ENCODE assay signal across 12 cellular contexts in the genomic region with DNA sequence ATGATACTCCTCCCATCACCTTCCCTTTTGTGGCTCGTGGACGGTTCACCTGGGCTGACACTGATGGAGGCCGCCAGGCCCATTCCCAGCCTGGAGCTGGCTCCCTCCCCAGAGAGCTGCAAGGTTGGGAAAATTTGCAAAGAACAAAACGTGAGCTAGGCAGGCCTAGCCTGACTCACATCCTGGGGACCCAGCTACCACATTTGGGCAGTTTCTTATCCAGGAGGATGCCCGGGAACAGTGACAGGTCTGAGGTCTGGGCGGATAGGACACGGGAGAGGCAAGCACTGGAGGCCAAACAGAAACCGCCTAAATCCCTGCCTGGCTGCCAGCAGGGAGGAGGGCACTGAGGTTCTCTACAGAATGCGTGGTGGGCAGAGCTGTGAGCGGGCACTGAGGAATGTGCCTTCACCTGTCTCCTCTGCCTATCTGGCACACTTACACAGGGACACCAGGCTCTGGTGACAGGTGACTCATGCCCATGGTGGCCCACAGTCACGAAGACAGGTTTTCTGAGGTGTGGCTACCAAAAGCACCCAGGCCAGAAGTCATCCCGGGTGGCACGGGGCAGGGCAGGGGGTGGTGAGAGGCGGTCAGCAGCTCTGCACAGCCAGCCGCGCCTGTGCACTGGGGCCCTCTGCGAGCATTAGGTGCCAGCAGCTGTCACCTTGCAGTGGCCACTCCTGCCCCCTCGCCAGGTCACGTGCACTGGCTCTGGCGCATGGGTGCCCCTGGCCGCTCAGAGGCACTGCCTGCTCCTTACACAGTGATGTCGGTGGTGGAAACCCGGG. TPM values are rescaled to one million over a fixed set of nuclear protein-coding genes. Genes with fewer than 3 reads are reported as not detected.
DNase-seq lines count a peak whose midpoint lies in the region; ATAC-seq, FAIRE-seq and TF ChIP-seq lines count a peak whose summit lies in the region.
"Had no signal": no experiment of that assay in that cellular context is flagged by ENCODE, and none has a peak within 500 bp of the region (broad histone marks: within the 10 kb centered on the region; RNA-seq: fewer than 3 reads in every experiment).

No MANE protein-coding gene starts in this region.

- no peak overlapping the region for H3K4me3 Mint-ChIP-seq in activated T-cell treated with anti-CD3 and anti-CD28 coated beads, Interleukin-2, amount 50 U/mL, for 24 hours
- no peak overlapping the region for H3K4me3 Mint-ChIP-seq in activated B cell treated with CpG ODN at 0.5 μM for 24 hours

- FAIRE-seq in kidney (lab: Jason Lieb, UNC), result no peak

- ATAC-seq in activated B cell treated with CpG ODN at 0.5 μM for 24 hours (ENCODE audit: low read depth), result no peak
- ATAC-seq: foreskin keratinocyte had no signal

- no peaks in the 10 kb centered on the region for H3K27me3 ChIP-seq in suprapubic skin
- H3K27me3 ChIP-seq in spleen (replicated peaks in 1 of 7), result no peaks in the 10 kb centered on the region
- H3K27me3 ChIP-seq: foreskin keratinocyte had no signal

- H3K27ac ChIP-seq in kidney (ENCODE audit: low read depth in 2 of 2, low read length in 2 of 2) (peak overlapping the region in 1 of 2 donors; percentile 23), suprapubic skin (peak overlapping the region; percentile 93), spleen (peak overlapping the region in 3 of 8 donors; percentile 87 to 92 (median 88))
- H3K27ac ChIP-seq: foreskin keratinocyte, SK-N-MC had no signal

- TF ChIP-seq EP300 in suprapubic skin (IDR thresholded peaks at IDR 0.05), result no peak

- peaks cover 59% of the 10 kb centered on the region for H3K4me1 Mint-ChIP-seq in activated T-cell treated with anti-CD3 and anti-CD28 coated beads, Interleukin-2, amount 50 U/mL, for 24 hours (ENCODE audit: low read depth)
- H3K4me1 Mint-ChIP-seq in activated B cell treated with CpG ODN at 0.5 μM for 24 hours, result peaks cover 94% of the 10 kb centered on the region

- H3K9me3 ChIP-seq in kidney (ENCODE audit: control insufficient read depth in 1 of 2, low read length in 2 of 2) (no peaks in the 10 kb centered on the region), suprapubic skin (no peaks in the 10 kb centered on the region), spleen (no peaks in the 10 kb centered on the region)

- intact Hi-C loops in activated B cell treated with CpG ODN at 0.5 μM for 24 hours (cut with micrococcal nuclease) (no loop called here), kidney (cut with DNase I) (no loop called here), spleen (cut with DNase I; ENCODE audit: low total_unique reads) (no loop called here)

- no peaks in the 10 kb centered on the region for H3K9me3 Mint-ChIP-seq in activated T-cell treated with anti-CD3 and anti-CD28 coated beads, Interleukin-2, amount 50 U/mL, for 24 hours
- no peaks in the 10 kb centered on the region for H3K9me3 Mint-ChIP-seq in activated B cell treated with CpG ODN at 0.5 μM for 24 hours

- no peaks in the 10 kb centered on the region for H3K27me3 Mint-ChIP-seq in activated T-cell treated with anti-CD3 and anti-CD28 coated beads, Interleukin-2, amount 50 U/mL, for 24 hours
- H3K27me3 Mint-ChIP-seq in activated B cell treated with CpG ODN at 0.5 μM for 24 hours, result no peaks in the 10 kb centered on the region

- H3K9ac ChIP-seq in kidney (ENCODE audit: low read length in 2 of 2), result no peak overlapping the region

- peaks cover 40 to 66% of the 10 kb centered on the region in 2 donors for H3K4me1 ChIP-seq in kidney (ENCODE audit: control insufficient read depth in 1 of 2, insufficient read depth in 1 of 2, low read depth in 1 of 2, low read length in 2 of 2)
- peaks cover 99% of the 10 kb centered on the region for H3K4me1 ChIP-seq in suprapubic skin
- peaks cover 79 to 99% (median 92%) of the 10 kb centered on the region in 6 donors for H3K4me1 ChIP-seq in spleen

- POLR2A ChIA-PET in activated B cell treated with CpG ODN at 0.5 μM for 24 hours (lab: Charles Lee), result interaction anchor here (0.7 to 1.7 kb wide), 2 partner anchors 14 to 16 kb away, joined by 4 read pairs; no protein-coding TSS in a partner anchor

- H3K4me3 ChIP-seq in kidney (ENCODE audit: low read length in 2 of 2) (no peak overlapping the region), suprapubic skin (no peak overlapping the region), spleen (no peak overlapping the region)
- H3K4me3 ChIP-seq: SK-N-MC had no signal

- CTCF ChIA-PET in activated B cell treated with CpG ODN at 0.5 μM for 24 hours (lab: Charles Lee), result interaction anchor here (1.6 to 4.1 kb wide), 2 partner anchors 20 to 24 kb away, joined by 4 to 18 read pairs; a partner anchor contains a TSS

- H3K36me3 ChIP-seq in kidney (ENCODE audit: control insufficient read depth in 1 of 2, insufficient read depth in 2 of 2, low read length in 2 of 2) (no peaks in the 10 kb centered on the region), suprapubic skin (no peaks in the 10 kb centered on the region), spleen (peaks cover 0 to 35% (median 2%) of the 10 kb centered on the region in 6 donors)

- H3K36me3 Mint-ChIP-seq in activated T-cell treated with anti-CD3 and anti-CD28 coated beads, Interleukin-2, amount 50 U/mL, for 24 hours (ENCODE audit: low read depth), result peaks cover 30% of the 10 kb centered on the region
- H3K36me3 Mint-ChIP-seq in activated B cell treated with CpG ODN at 0.5 μM for 24 hours (ENCODE audit: low read depth), result no peaks in the 10 kb centered on the region

- H3K27ac Mint-ChIP-seq in activated T-cell treated with anti-CD3 and anti-CD28 coated beads, Interleukin-2, amount 50 U/mL, for 24 hours, result peak overlapping the region; percentile 70
- H3K27ac Mint-ChIP-seq in activated B cell treated with CpG ODN at 0.5 μM for 24 hours, result peak overlapping the region; percentile 54

- no peak for DNase-seq in activated T-cell treated with anti-CD3 and anti-CD28 coated beads, Interleukin-2, amount 50 U/mL, for 24 hours
- no peak for DNase-seq in activated T-cell treated with anti-CD3 and anti-CD28 coated beads, Interleukin-2, amount 50 U/mL, for 48 hours
- DNase-seq in activated B cell treated with CpG ODN at 0.5 μM for 24 hours (no peak), kidney (peak; percentile 73), suprapubic skin (ENCODE audit: low spot score in 2 of 2) (peak in 1 of 2 donors; percentile 70), spleen (no peak)
- DNase-seq in stimulated activated CD4-positive, alpha-beta T cell treated with anti-CD3 and anti-CD28 coated beads, Interleukin-2, amount 100 ng/mL, for 24 hours, result no peak
- no peak for DNase-seq in stimulated activated CD4-positive, alpha-beta T cell treated with anti-CD3 and anti-CD28 coated beads, Interleukin-1b, Interleukin-23, amount 100 ng/mL, for 48 hours
- DNase-seq: activated gamma-delta T cell treated with Interleukin-2 at 50 U/mL for 16 hours, NCI-H1092 treated with DMSO at 0.1 percent for 48 hours had no signal

- TF ChIP-seq POLR2A in suprapubic skin (IDR thresholded peaks at IDR 0.05) (no peak), spleen (IDR thresholded peaks at IDR 0.05) (no peak)

- TF ChIP-seq CTCF in activated B cell treated with CpG ODN at 0.5 μM for 24 hours (IDR thresholded peaks at IDR 0.05) (no peak), kidney (IDR thresholded peaks at IDR 0.05; ENCODE audit: borderline replicate concordance, extremely low read depth, insufficient read depth) (no peak), suprapubic skin (IDR thresholded peaks at IDR 0.05) (no peak), spleen (IDR thresholded peaks at IDR 0.05 in 8 of 11, conservative IDR thresholded peaks at IDR 0.05 in 3 of 11) (no peak)

- 32% methylated on average over 7 of the region's 23 CpGs for WGBS in suprapubic skin
- WGBS in spleen, 5 donors, result 85 to 92% (median 89%) methylated on average over 12 to 23 of the region's 23 CpGs

RNA-seq across cellular contexts. Expression of a gene that starts 23.2 kb away (rescaled TPM):
- 33.8 and 43.7 TPM in 2 replicates for total RNA-seq in activated B cell treated with CpG ODN at 0.5 μM for 24 hours
- 52.7 TPM for total RNA-seq in kidney
- polyA plus RNA-seq in kidney (ENCODE audit: insufficient read depth, low read depth, low replicate concordance), result 34.8 TPM
- total RNA-seq in suprapubic skin, result 100 to 1,000 TPM in 1 of 4 donors, 10 to 100 TPM in 3; 67.0 to 103 (median 81.0) TPM
- total RNA-seq in spleen, result 10 to 100 TPM; 37.2 to 77.4 (median 66.2) TPM
- 10 to 100 TPM; 26.1 to 44.0 (median 31.3) TPM for polyA plus RNA-seq in spleen

RNA-seq across cellular contexts. Expression of a gene that starts 25.3 kb away (rescaled TPM):
- total RNA-seq in activated B cell treated with CpG ODN at 0.5 μM for 24 hours (13.9 and 19.2 TPM in 2 replicates), kidney (10.0 TPM), suprapubic skin (10 to 100 TPM in 2 of 4 donors, 1 to 10 TPM in 2; 8.5 to 20.4 (median 11.4) TPM), spleen (10 to 100 TPM in 5 of 7 donors, 1 to 10 TPM in 2; 9.4 to 17.9 (median 10.6) TPM)
- polyA plus RNA-seq in kidney (ENCODE audit: insufficient read depth, low read depth, low replicate concordance) (2.7 TPM), spleen (1 to 10 TPM; 3.8 to 7.4 (median 5.7) TPM)

RNA-seq across cellular contexts. Expression of a gene that starts 33.8 kb away (rescaled TPM):
- total RNA-seq in activated B cell treated with CpG ODN at 0.5 μM for 24 hours (25.2 and 29.8 TPM in 2 replicates), kidney (24.1 TPM), suprapubic skin (1 to 10 TPM; 6.5 to 9.5 (median 8.9) TPM), spleen (10 to 100 TPM in 4 of 7 donors, 1 to 10 TPM in 3; 6.4 to 24.2 (median 13.8) TPM)
- polyA plus RNA-seq in kidney (ENCODE audit: insufficient read depth, low read depth, low replicate concordance) (43.5 TPM), spleen (10 to 100 TPM; 17.1 to 24.0 (median 17.9) TPM)

RNA-seq across cellular contexts. Expression of a gene that starts 38.6 kb away (rescaled TPM):
- total RNA-seq in activated B cell treated with CpG ODN at 0.5 μM for 24 hours (1.1 and 1.3 TPM in 2 replicates), kidney (32.3 TPM), suprapubic skin (10 to 100 TPM; 67.0 to 93.1 (median 87.2) TPM), spleen (1 to 10 TPM in 4 of 7 donors, under 1 TPM in 2, not detected in 1; 0.79 to 5.1 (median 1.6) TPM)
- polyA plus RNA-seq in kidney (ENCODE audit: insufficient read depth, low read depth, low replicate concordance) (61.5 TPM), spleen (1 to 10 TPM; 2.1 to 2.9 (median 2.5) TPM)
